Comparison of ENCODE assay signal across 8 cellular contexts in the genomic region with DNA sequence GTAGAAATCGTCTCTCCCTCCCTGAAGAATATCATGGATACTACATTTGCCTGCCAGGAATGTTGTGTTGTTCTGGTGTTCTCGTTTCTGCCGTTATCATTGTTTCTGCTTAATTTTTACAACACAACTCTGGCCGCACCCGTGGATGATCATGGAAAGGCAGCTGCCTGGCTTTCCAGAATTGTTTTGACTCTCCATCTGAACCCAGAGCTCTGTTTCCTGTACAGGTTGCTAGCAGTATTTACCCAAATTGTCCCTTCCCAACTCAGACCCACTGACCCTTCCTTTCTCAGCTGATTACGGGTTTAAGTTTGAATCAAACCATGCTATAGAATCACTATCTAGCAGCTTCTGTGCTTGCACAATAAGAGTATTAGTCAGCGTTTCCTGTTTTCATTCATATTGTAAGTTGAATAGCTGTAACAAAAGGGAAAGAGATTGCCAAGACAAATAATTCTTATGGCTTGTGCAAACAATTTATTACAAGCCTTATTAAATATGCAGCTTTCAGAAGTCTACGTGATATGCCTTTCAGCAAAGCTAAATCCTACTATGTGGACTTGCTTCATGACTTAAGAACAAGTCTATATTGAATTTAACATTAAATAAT.
A peak's percentile ranks its signal among the peaks of the same experiment; 100 is the strongest.
DNase-seq lines count a peak whose midpoint lies in the region; ATAC-seq and TF ChIP-seq lines count a peak whose summit lies in the region.

No MANE protein-coding gene starts in this region.

- peaks cover 7% of the 10 kb centered on the region for H3K79me2 ChIP-seq in PC-9 (ENCODE audit: low read depth)

- H3K36me3 Mint-ChIP-seq in natural killer cell treated with Interleukin-12 subunit alpha and Interleukin-12 subunit beta and Interleukin-15 and Interleukin-18, amount 100 ng/mL, for 72 hours = no peaks in the 10 kb centered on the region
- H3K36me3 Mint-ChIP-seq in natural killer cell = no peaks in the 10 kb centered on the region

- 0 out of 2 replicates have a peak, but pooled peaks cover 3% of the 10 kb centered on the region for H4K20me1 ChIP-seq in PC-9 (ENCODE audit: insufficient read depth)

- no peak for TF ChIP-seq POLR2A in sigmoid colon (IDR thresholded peaks at IDR 0.05)

- 23 to 25% methylated on average over 8 of the region's 8 CpGs for WGBS in esophagus, 2 donors
- 6 to 39% methylated on average over 8 of the region's 8 CpGs for WGBS in sigmoid colon, 2 donors

- BruUV-seq in PC-9 (replicated peaks; lab: Mats Ljungman, UMichigan) = no TSS peak

- H3K4me2 ChIP-seq in PC-9 = peak overlapping the region; percentile 44

- peak overlapping the region; percentile 59 for H3K27ac ChIP-seq in PC-9
- peak overlapping the region; percentile 23 to 61 for H3K27ac ChIP-seq in esophagus (ENCODE audit: low read depth in 2 of 2, low read length in 1 of 2)
- peak overlapping the region; percentile 27 to 75 (median 50) for H3K27ac ChIP-seq in sigmoid colon
- no peak overlapping the region for H3K27ac ChIP-seq in WERI-Rb-1

- POLR2A ChIA-PET in PC-9 (lab: Charles Lee; ENCODE audit: unreplicated experiment) = interaction anchor here (0.6 kb wide), 1 partner anchor 808 kb away, joined by 7 read pairs; no protein-coding TSS in a partner anchor

- no peaks in the 10 kb centered on the region for H3K27me3 Mint-ChIP-seq in natural killer cell treated with Interleukin-12 subunit alpha and Interleukin-12 subunit beta and Interleukin-15 and Interleukin-18, amount 100 ng/mL, for 72 hours
- no peaks in the 10 kb centered on the region for H3K27me3 Mint-ChIP-seq in natural killer cell (ENCODE audit: low read depth in 2 of 2)

- H3F3A ChIP-seq in PC-9 (ENCODE audit: insufficient read depth, low read depth) = peaks cover 18% of the 10 kb centered on the region

- no peak for TF ChIP-seq CTCF in natural killer cell (IDR thresholded peaks at IDR 0.05)
- TF ChIP-seq CTCF in PC-9 (conservative IDR thresholded peaks at IDR 0.05) = no peak
- TF ChIP-seq CTCF in sigmoid colon (IDR thresholded peaks at IDR 0.05) = no peak
- no peak for TF ChIP-seq CTCF in WERI-Rb-1 (IDR thresholded peaks at IDR 0.05; ENCODE audit: low read depth, low read length)

- H3K27me3 ChIP-seq in PC-9 (ENCODE audit: insufficient read depth, low read depth) (no peaks in the 10 kb centered on the region), esophagus (ENCODE audit: control insufficient read depth in 1 of 2, insufficient read depth in 2 of 2, low read length in 2 of 2) (no peaks in the 10 kb centered on the region), sigmoid colon (no peaks in the 10 kb centered on the region), WERI-Rb-1 (ENCODE audit: insufficient read depth, low read depth, severe bottlenecking) (no peaks in the 10 kb centered on the region)

- no peaks in the 10 kb centered on the region for H3K9me3 Mint-ChIP-seq in natural killer cell treated with Interleukin-12 subunit alpha and Interleukin-12 subunit beta and Interleukin-15 and Interleukin-18, amount 100 ng/mL, for 72 hours
- H3K9me3 Mint-ChIP-seq in natural killer cell = no peaks in the 10 kb centered on the region

- peak overlapping the region; percentile 63 for H3K4me3 Mint-ChIP-seq in natural killer cell treated with Interleukin-12 subunit alpha and Interleukin-12 subunit beta and Interleukin-15 and Interleukin-18, amount 100 ng/mL, for 72 hours
- no peak overlapping the region for H3K4me3 Mint-ChIP-seq in natural killer cell

- H2AFZ ChIP-seq in PC-9 = no peak overlapping the region

- no peak for TF ChIP-seq EP300 in sigmoid colon (IDR thresholded peaks at IDR 0.05)

- H3K4me1 ChIP-seq in PC-9 (replicated peaks; ENCODE audit: insufficient read depth) = peaks cover 25% of the 10 kb centered on the region
- no peaks in the 10 kb centered on the region for H3K4me1 ChIP-seq in esophagus (ENCODE audit: control insufficient read depth in 2 of 2, insufficient read depth in 2 of 2, low read length in 1 of 2)
- peaks cover 0 to 27% (median 16%) of the 10 kb centered on the region in 4 donors for H3K4me1 ChIP-seq in sigmoid colon

- peak overlapping the region; percentile 38 to 42 for H3K27ac Mint-ChIP-seq in natural killer cell treated with Interleukin-12 subunit alpha and Interleukin-12 subunit beta and Interleukin-15 and Interleukin-18, amount 100 ng/mL, for 72 hours
- H3K27ac Mint-ChIP-seq in natural killer cell = peak overlapping the region in 1 of 2 donors; percentile 25

- H3K36me3 ChIP-seq in PC-9 (ENCODE audit: low read depth) = 0 out of 2 replicates have a peak, but pooled peaks cover 11% of the 10 kb centered on the region
- H3K36me3 ChIP-seq in esophagus (ENCODE audit: control insufficient read depth in 2 of 2, insufficient read depth in 2 of 2, low read length in 1 of 2) = no peaks in the 10 kb centered on the region
- no peaks in the 10 kb centered on the region for H3K36me3 ChIP-seq in sigmoid colon
- no peaks in the 10 kb centered on the region for H3K36me3 ChIP-seq in WERI-Rb-1

- peak; percentile 82 to 85 for ATAC-seq in natural killer cell treated with Interleukin-12 subunit alpha and Interleukin-12 subunit beta and Interleukin-15 and Interleukin-18, amount 100 ng/mL, for 72 hours
- ATAC-seq in natural killer cell (no peak), GM21723 (IDR thresholded peaks at IDR 0.05; ENCODE audit: unreplicated experiment) (no peak)

- no peaks in the 10 kb centered on the region for H3K9me2 ChIP-seq in PC-9 (ENCODE audit: insufficient read depth)

- H3K4me1 Mint-ChIP-seq in natural killer cell treated with Interleukin-12 subunit alpha and Interleukin-12 subunit beta and Interleukin-15 and Interleukin-18, amount 100 ng/mL, for 72 hours (ENCODE audit: low read depth in 2 of 2) = peaks cover 14% of the 10 kb centered on the region in 2 donors
- peaks cover 5 to 13% of the 10 kb centered on the region in 2 donors for H3K4me1 Mint-ChIP-seq in natural killer cell

- no peaks in the 10 kb centered on the region for H3K9me3 ChIP-seq in PC-9 (ENCODE audit: insufficient read depth, low read depth)
- H3K9me3 ChIP-seq in esophagus (ENCODE audit: control insufficient read depth in 2 of 2, insufficient read depth in 1 of 2, low read depth in 1 of 2, low read length in 1 of 2) = no peaks in the 10 kb centered on the region
- H3K9me3 ChIP-seq in sigmoid colon = no peaks in the 10 kb centered on the region
- H3K9me3 ChIP-seq in WERI-Rb-1 (ENCODE audit: severe bottlenecking) = no peaks in the 10 kb centered on the region

- CTCF ChIA-PET in PC-9 (lab: Charles Lee) = interaction anchor here (0.6 to 1.2 kb wide), 2 partner anchors 320 to 1332 kb away, joined by 3 to 10 read pairs; no protein-coding TSS in a partner anchor

- no peak for DNase-seq in natural killer cell treated with Interleukin-12 subunit alpha and Interleukin-12 subunit beta and Interleukin-15 and Interleukin-18, amount 100 ng/mL, for 72 hours (ENCODE audit: low spot score)
- DNase-seq in natural killer cell (no peak), PC-9 (peak; percentile 5 to 95), sigmoid colon (no peak), cerebellum (ENCODE audit: low spot score) (no peak), WERI-Rb-1 (no peak)

- intact Hi-C loops in natural killer cell (cut with micrococcal nuclease) (no loop called here), PC-9 (cut with micrococcal nuclease; ENCODE audit: unreplicated experiment) (loop anchor here (10.0 kb wide), 1 partner anchor 190 kb away; no protein-coding TSS in a partner anchor), sigmoid colon (cut with DNase I) (no loop called here)

- no peak overlapping the region for H3K4me3 ChIP-seq in PC-9
- H3K4me3 ChIP-seq in esophagus (ENCODE audit: low read depth in 1 of 2, low read length in 2 of 2) = no peak overlapping the region
- no peak overlapping the region for H3K4me3 ChIP-seq in sigmoid colon
- no peak overlapping the region for H3K4me3 ChIP-seq in WERI-Rb-1 (ENCODE audit: low read depth, low read length)

Comparison
In these comparisons a context has a peak if more than half of its experiments do, and no peak if none do; other contexts are left out.
1. ATAC-seq: peak in natural killer cell treated with Interleukin-12 subunit alpha and Interleukin-12 subunit beta and Interleukin-15 and Interleukin-18, amount 100 ng/mL, for 72 hours (2 of 2); none in natural killer cell (0 of 3) and GM21723 (single experiment).
2. DNase-seq: peak in PC-9 (2 of 2); none in natural killer cell treated with Interleukin-12 subunit alpha and Interleukin-12 subunit beta and Interleukin-15 and Interleukin-18, amount 100 ng/mL, for 72 hours (single experiment), natural killer cell (single experiment), sigmoid colon (single experiment), cerebellum (single experiment) and WERI-Rb-1 (single experiment).